ENCODE assay signal across 35 cellular contexts in genomic region chr21:14418920-14419319, GRCh38.
"Had no signal": no experiment of that assay in that cellular context is flagged by ENCODE, and none has a peak within 500 bp of the region (broad histone marks: within the 10 kb centered on the region; RNA-seq: fewer than 3 reads in every experiment).

No MANE protein-coding gene starts in this region.

- H3K4me3 ChIP-seq: MG63 had no signal

- DNase-seq: Karpas-422, Kasumi-1, MG63, MM.1S, MV-4-11, NCI-H1048, NCI-H1092, NCI-H1105, NCI-H1417, NCI-H1417 treated with DMSO at 0.1 percent for 48 hours, NCI-H1436, NCI-H1436 treated with DMSO at 0.1 percent for 48 hours, NCI-H146, NCI-H1694, NCI-H1694 treated with DMSO at 0.1 percent for 48 hours, NCI-H187, NCI-H187 treated with DMSO at 0.1 percent for 48 hours, NCI-H1930, NCI-H2029, NCI-H2029 treated with DMSO at 0.1 percent for 48 hours, NCI-H2081, NCI-H2081 treated with DMSO at 0.1 percent for 48 hours, NCI-H2107, NCI-H2171, NCI-H2171 treated with DMSO at 0.1 percent for 48 hours, NCI-H2227 treated with DMSO at 0.1 percent for 48 hours, NCI-H226, NCI-H345, NCI-H446, NCI-H446 treated with DMSO at 0.1 percent for 48 hours, NCI-H510A, NCI-H510A treated with DMSO at 0.1 percent for 48 hours, NCI-H524, NCI-H524 treated with DMSO at 0.1 percent for 48 hours, NCI-H526 had no signal

- H3K27me3 ChIP-seq: MG63 had no signal

- H3K36me3 ChIP-seq: MG63 had no signal
